In the genomic region with DNA sequence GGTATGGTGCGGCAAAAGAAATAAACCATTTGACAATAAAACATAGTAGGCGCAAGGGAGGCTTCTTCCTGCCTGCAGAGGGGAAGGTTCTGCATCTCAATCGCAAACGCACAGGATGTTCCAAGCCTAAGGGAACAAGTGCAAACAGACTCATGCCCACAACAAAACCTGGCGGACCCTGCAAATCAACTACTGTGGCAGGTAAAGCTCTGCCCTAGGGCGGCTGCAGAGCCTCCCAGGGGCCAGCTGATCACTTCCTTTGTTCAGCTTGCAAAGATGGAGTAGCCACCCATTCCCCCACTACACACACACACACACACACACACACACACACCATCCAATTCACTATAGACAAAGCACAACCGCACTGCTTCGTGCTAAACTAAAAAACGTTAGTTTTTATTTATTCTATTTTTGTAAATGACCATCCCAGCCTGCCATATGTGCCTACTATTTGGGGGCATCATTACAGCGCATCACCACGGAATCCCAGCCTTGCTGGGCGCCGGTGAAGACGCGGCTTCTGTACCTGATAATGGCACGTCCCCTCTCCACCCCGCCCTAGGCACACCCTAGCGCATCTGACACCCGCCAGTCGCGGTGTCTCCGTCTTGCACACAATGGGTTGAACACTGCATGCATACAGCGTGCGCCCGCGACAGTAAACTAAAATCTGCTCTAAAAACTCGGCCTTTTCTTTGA, we compare ENCODE assay signal across 1 cellular context.
TF ChIP-seq lines count a peak whose summit lies in the region.

No MANE protein-coding gene starts in this region.

TF ChIP-seq in SK-N-SH treated with all-trans-retinoic acid at 6 μM for 48 hours, 23 proteins besides CTCF, POLR2A, EP300 and RAD21 (continued from another document):
- TF ChIP-seq BACH2 (CRISPR knock-in tag; IDR thresholded peaks at IDR 0.05; ENCODE audit: borderline replicate concordance) (no peak), ZC3H10 (CRISPR knock-in tag; IDR thresholded peaks at IDR 0.05) (no peak), ESRRG (CRISPR knock-in tag; IDR thresholded peaks at IDR 0.05) (no peak), ZNF8 (CRISPR knock-in tag; IDR thresholded peaks at IDR 0.05) (no peak), TCF4 (CRISPR knock-in tag; IDR thresholded peaks at IDR 0.05; ENCODE audit: borderline replicate concordance) (no peak), ZNF70 (CRISPR knock-in tag; IDR thresholded peaks at IDR 0.05) (no peak), ZFP30 (CRISPR knock-in tag; IDR thresholded peaks at IDR 0.05) (no peak), ZFP3 (CRISPR knock-in tag; IDR thresholded peaks at IDR 0.05) (no peak), OSR1 (CRISPR knock-in tag; IDR thresholded peaks at IDR 0.05) (no peak), ISL1 (CRISPR knock-in tag; IDR thresholded peaks at IDR 0.05) (no peak), SNAI2 (CRISPR knock-in tag; IDR thresholded peaks at IDR 0.05) (no peak), CSDC2 (CRISPR knock-in tag; IDR thresholded peaks at IDR 0.05) (no peak)
- TF ChIP-seq, protein P1, sequence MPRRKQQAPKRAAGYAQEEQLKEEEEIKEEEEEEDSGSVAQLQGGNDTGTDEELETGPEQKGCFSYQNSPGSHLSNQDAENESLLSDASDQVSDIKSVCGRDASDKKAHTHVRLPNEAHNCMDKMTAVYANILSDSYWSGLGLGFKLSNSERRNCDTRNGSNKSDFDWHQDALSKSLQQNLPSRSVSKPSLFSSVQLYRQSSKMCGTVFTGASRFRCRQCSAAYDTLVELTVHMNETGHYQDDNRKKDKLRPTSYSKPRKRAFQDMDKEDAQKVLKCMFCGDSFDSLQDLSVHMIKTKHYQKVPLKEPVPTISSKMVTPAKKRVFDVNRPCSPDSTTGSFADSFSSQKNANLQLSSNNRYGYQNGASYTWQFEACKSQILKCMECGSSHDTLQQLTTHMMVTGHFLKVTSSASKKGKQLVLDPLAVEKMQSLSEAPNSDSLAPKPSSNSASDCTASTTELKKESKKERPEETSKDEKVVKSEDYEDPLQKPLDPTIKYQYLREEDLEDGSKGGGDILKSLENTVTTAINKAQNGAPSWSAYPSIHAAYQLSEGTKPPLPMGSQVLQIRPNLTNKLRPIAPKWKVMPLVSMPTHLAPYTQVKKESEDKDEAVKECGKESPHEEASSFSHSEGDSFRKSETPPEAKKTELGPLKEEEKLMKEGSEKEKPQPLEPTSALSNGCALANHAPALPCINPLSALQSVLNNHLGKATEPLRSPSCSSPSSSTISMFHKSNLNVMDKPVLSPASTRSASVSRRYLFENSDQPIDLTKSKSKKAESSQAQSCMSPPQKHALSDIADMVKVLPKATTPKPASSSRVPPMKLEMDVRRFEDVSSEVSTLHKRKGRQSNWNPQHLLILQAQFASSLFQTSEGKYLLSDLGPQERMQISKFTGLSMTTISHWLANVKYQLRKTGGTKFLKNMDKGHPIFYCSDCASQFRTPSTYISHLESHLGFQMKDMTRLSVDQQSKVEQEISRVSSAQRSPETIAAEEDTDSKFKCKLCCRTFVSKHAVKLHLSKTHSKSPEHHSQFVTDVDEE (CRISPR knock-in tag; IDR thresholded peaks at IDR 0.05): no peak
- TF ChIP-seq, protein P2, sequence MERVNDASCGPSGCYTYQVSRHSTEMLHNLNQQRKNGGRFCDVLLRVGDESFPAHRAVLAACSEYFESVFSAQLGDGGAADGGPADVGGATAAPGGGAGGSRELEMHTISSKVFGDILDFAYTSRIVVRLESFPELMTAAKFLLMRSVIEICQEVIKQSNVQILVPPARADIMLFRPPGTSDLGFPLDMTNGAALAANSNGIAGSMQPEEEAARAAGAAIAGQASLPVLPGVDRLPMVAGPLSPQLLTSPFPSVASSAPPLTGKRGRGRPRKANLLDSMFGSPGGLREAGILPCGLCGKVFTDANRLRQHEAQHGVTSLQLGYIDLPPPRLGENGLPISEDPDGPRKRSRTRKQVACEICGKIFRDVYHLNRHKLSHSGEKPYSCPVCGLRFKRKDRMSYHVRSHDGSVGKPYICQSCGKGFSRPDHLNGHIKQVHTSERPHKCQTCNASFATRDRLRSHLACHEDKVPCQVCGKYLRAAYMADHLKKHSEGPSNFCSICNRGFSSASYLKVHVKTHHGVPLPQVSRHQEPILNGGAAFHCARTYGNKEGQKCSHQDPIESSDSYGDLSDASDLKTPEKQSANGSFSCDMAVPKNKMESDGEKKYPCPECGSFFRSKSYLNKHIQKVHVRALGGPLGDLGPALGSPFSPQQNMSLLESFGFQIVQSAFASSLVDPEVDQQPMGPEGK (CRISPR knock-in tag; IDR thresholded peaks at IDR 0.05; ENCODE audit: borderline replicate concordance): no peak
